Comparison of ENCODE assay signal across 10 cellular contexts in the genomic region with DNA sequence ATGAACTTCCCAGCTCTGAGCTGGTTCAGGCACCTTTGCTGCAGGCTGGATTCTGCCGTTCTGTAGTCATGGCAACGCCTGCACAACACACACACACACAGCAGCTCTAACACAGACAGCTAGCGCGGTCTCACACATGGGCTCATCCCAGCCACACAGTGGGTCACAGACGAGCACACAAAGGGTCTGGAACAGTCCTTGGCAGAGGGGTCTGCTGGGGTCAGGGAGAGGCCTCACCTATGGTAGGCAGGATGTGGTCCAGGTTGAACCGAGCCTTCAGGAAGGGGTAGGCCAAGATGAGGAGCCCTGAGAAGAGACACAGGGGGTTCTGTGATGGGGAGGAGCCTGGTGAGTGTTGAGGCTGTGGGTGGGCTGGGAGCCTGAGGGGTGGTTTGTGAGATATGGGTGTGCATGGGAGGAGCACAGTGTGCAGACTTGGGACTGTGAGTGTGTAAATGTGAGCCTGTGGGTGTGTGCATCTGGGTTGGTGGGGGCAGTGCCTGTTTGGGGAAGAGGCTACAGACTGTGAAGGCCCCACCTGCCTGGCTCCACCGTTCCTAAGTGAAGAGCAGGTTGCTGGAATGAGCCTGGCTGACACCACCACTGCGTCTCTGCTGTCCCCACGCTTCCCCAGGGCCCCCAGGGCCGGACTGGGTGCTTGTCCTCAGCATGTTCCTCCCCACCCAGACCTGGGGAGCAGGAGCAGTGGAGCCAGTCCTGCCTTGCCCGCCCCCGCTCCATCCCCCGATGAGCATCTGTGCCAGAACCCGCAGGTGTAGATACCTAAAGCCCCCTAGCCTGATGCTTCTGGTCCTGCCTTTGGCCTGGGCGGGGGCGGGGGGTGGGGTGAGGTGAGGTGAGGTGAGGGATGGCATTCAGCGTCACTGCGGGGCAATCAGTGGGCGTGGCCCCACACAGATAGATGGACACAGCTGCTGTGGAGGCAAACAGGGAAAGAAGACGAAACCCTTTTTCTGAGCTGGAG. TPM values are rescaled to one million over a fixed set of nuclear protein-coding genes. Genes with fewer than 3 reads are reported as not detected.
DNase-seq lines count a peak whose midpoint lies in the region; ATAC-seq, FAIRE-seq and TF ChIP-seq lines count a peak whose summit lies in the region.
"Had no signal": no experiment of that assay in that cellular context is flagged by ENCODE, and none has a peak within 500 bp of the region (broad histone marks: within the 10 kb centered on the region; RNA-seq: fewer than 3 reads in every experiment).

No MANE protein-coding gene starts in this region.

- no peaks in the 10 kb centered on the region for H3K4me1 ChIP-seq in small intestine (ENCODE audit: control insufficient read depth in 2 of 2, insufficient read depth in 1 of 2, low read depth in 1 of 2, low read length in 1 of 2)
- H3K4me1 ChIP-seq in tibial nerve = no peaks in the 10 kb centered on the region
- H3K4me1 ChIP-seq: right lobe of liver had no signal

- H3K4me1 Mint-ChIP-seq in HFFc6 (ENCODE audit: low read depth) = peaks cover 9% of the 10 kb centered on the region; the same call in 1 of the 2 replicates
- H3K4me1 Mint-ChIP-seq in effector memory CD8-positive, alpha-beta T cell (ENCODE audit: low read depth in 2 of 2) = peaks cover 18 to 28% of the 10 kb centered on the region in 2 donors

- H3K4me3 ChIP-seq in AG10803 (ENCODE audit: low read length) = no peak overlapping the region
- H3K4me3 ChIP-seq in small intestine (ENCODE audit: low read depth in 1 of 2, low read length in 2 of 2) = no peak overlapping the region
- H3K4me3 ChIP-seq in tibial nerve = no peak overlapping the region
- H3K4me3 ChIP-seq: right lobe of liver had no signal

- no peak for TF ChIP-seq EP300 in tibial nerve (IDR thresholded peaks at IDR 0.05)

- no peaks in the 10 kb centered on the region for H3K9me3 ChIP-seq in small intestine (ENCODE audit: control insufficient read depth, low read depth)
- no peaks in the 10 kb centered on the region for H3K9me3 ChIP-seq in tibial nerve
- H3K9me3 ChIP-seq: right lobe of liver had no signal

- no peak for TF ChIP-seq CTCF in AG10803 (conservative IDR thresholded peaks at IDR 0.05; ENCODE audit: low read length)
- TF ChIP-seq CTCF in HFFc6 (IDR thresholded peaks at IDR 0.05) = no peak
- no peak for TF ChIP-seq CTCF in tibial nerve (IDR thresholded peaks at IDR 0.05)

- H3K9me3 Mint-ChIP-seq in HFFc6 = no peaks in the 10 kb centered on the region
- no peaks in the 10 kb centered on the region for H3K9me3 Mint-ChIP-seq in effector memory CD8-positive, alpha-beta T cell

- DNase-seq in AG10803 (ENCODE audit: low read depth) = peak; percentile 63
- DNase-seq in HFFc6 = peak; percentile 81
- DNase-seq in T-helper 2 cell = peak in 3 of 5 experiments; percentile 39 to 86 (median 77)
- peak; percentile 72 to 88 (median 86) for DNase-seq in effector memory CD8-positive, alpha-beta T cell
- DNase-seq in small intestine = peak; percentile 53
- DNase-seq in tibial nerve (ENCODE audit: low spot score in 2 of 2) = no peak
- DNase-seq: right lobe of liver had no signal

- peaks cover 49% of the 10 kb centered on the region for H3K27me3 Mint-ChIP-seq in HFFc6 (ENCODE audit: insufficient read depth)
- H3K27me3 Mint-ChIP-seq in effector memory CD8-positive, alpha-beta T cell = peaks cover 20 to 22% of the 10 kb centered on the region in 2 donors

- 31 to 48% (median 36%) methylated on average over 19 to 20 of the region's 20 CpGs for WGBS in small intestine, 3 donors
- 45 to 48% methylated on average over 20 of the region's 20 CpGs for WGBS in tibial nerve, 2 donors

- peak overlapping the region; percentile 83 for H3K27ac Mint-ChIP-seq in HFFc6
- H3K27ac Mint-ChIP-seq in effector memory CD8-positive, alpha-beta T cell = peak overlapping the region; percentile 97 to 98

- H3K36me3 Mint-ChIP-seq in HFFc6 (ENCODE audit: low read depth) = no peaks in the 10 kb centered on the region
- H3K36me3 Mint-ChIP-seq in effector memory CD8-positive, alpha-beta T cell (ENCODE audit: insufficient read depth) = peaks cover 13% of the 10 kb centered on the region

- peaks cover 0 to 10% of the 10 kb centered on the region in 2 donors for H3K27me3 ChIP-seq in small intestine (ENCODE audit: control insufficient read depth in 2 of 2, insufficient read depth in 2 of 2, low read length in 2 of 2)
- peaks cover 0 to 37% of the 10 kb centered on the region in 2 donors for H3K27me3 ChIP-seq in tibial nerve
- H3K27me3 ChIP-seq: right lobe of liver had no signal

- no peak overlapping the region for H3K4me3 Mint-ChIP-seq in HFFc6
- H3K4me3 Mint-ChIP-seq in effector memory CD8-positive, alpha-beta T cell = peak overlapping the region; percentile 71 to 72

- no peak for TF ChIP-seq POLR2A in tibial nerve (IDR thresholded peaks at IDR 0.05)

- ATAC-seq in effector memory CD8-positive, alpha-beta T cell (replicated peaks) = peak; percentile 93
- ATAC-seq in GM21390 (IDR thresholded peaks at IDR 0.05; ENCODE audit: unreplicated experiment) = no peak
- ATAC-seq in HG02885 (IDR thresholded peaks at IDR 0.05; ENCODE audit: poor library complexity, unreplicated experiment) = no peak

- no peak for FAIRE-seq in small intestine (lab: Jason Lieb, UNC)

- H3K27ac ChIP-seq in small intestine (ENCODE audit: low read depth in 1 of 2, low read length in 1 of 2) = no peak overlapping the region
- no peak overlapping the region for H3K27ac ChIP-seq in tibial nerve
- H3K27ac ChIP-seq: right lobe of liver had no signal

- H3K36me3 ChIP-seq in small intestine (ENCODE audit: control insufficient read depth in 2 of 2, insufficient read depth in 2 of 2, low read length in 2 of 2) (no peaks in the 10 kb centered on the region), tibial nerve (no peaks in the 10 kb centered on the region)
- H3K36me3 ChIP-seq: right lobe of liver had no signal

RNA-seq across cellular contexts. Expression of a gene that starts 1.5 kb away (rescaled TPM):
- total RNA-seq in HFFc6 (2021; fragmentation: NEBNext Ultra II Directional; extraction: Animal tissue kit (Norgen Biotek cat#: 25700)) = not detected
- not detected for polyA plus RNA-seq in small intestine
- total RNA-seq in tibial nerve = not detected
- total RNA-seq: activated CD8-positive, alpha-beta memory T cell treated with anti-CD3 and anti-CD28 coated beads for 36 hours; right lobe of liver had no signal

RNA-seq across cellular contexts. Expression of a gene that starts 54.1 kb away (rescaled TPM):
- total RNA-seq in HFFc6 (2021; fragmentation: NEBNext Ultra II Directional; extraction: Animal tissue kit (Norgen Biotek cat#: 25700)) = 10 to 100 TPM; 18.0 to 24.3 (median 22.3) TPM
- polyA plus RNA-seq in small intestine = 10 to 100 TPM; 20.2 to 42.5 (median 35.4) TPM
- 10 to 100 TPM; 52.4 to 75.0 (median 66.5) TPM for total RNA-seq in tibial nerve

Comparison
In these comparisons a context has a peak if more than half of its experiments do, and no peak if none do; other contexts are left out.
1. DNase-seq: peak in AG10803 (single experiment), HFFc6 (single experiment), T-helper 2 cell (3 of 5), effector memory CD8-positive, alpha-beta T cell (3 of 3) and small intestine (single experiment); none in tibial nerve (0 of 2).